Comparison of ENCODE assay signal across 8 cellular contexts in genomic region chr6:70369332-70369950, GRCh38. TPM values are rescaled to one million over a fixed set of nuclear protein-coding genes. Genes with fewer than 3 reads are reported as not detected.
DNase-seq lines count a peak whose midpoint lies in the region; ATAC-seq and TF ChIP-seq lines count a peak whose summit lies in the region.

No MANE protein-coding gene starts in this region.

- H3K4me1 ChIP-seq in left lung = no peaks in the 10 kb centered on the region

- no peaks in the 10 kb centered on the region for H3K27me3 ChIP-seq in left lung

- DNase-seq in AG09319 (ENCODE audit: extremely low read depth, low read depth) (peak; percentile 16), NCI-H226 (peak; percentile 17), cerebellum (ENCODE audit: low spot score) (peak; percentile 27), left lung (peak in 1 of 2 donors; percentile 63)
- peak; percentile 69 for DNase-seq in activated CD4-positive, CD25-positive, alpha-beta regulatory T cell treated with anti-CD3 and anti-CD28 coated beads, Interleukin-2, amount 50 U/mL, for 72 hours
- peak; percentile 16 to 43 (median 23) for DNase-seq in stimulated activated CD4-positive, alpha-beta T cell treated with anti-CD3 and anti-CD28 coated beads, TNF-alpha, amount 100 ng/mL, for 1 hour (ENCODE audit: low read depth in 3 of 3, low spot score in 1 of 3)

- no peak overlapping the region for H3K27ac ChIP-seq in left lung

- no peaks in the 10 kb centered on the region for H3K36me3 ChIP-seq in left lung

- H3K4me3 ChIP-seq in left lung = no peak overlapping the region

- ATAC-seq in GM18520 (IDR thresholded peaks at IDR 0.05; ENCODE audit: unreplicated experiment) (peak; percentile 56), HG03045 (IDR thresholded peaks at IDR 0.05; ENCODE audit: unreplicated experiment) (peak; percentile 75), left lung (peak; percentile 95)

- no peaks in the 10 kb centered on the region for H3K9me3 ChIP-seq in left lung

- peak; percentile 99 for TF ChIP-seq CTCF in AG09319 (IDR thresholded peaks at IDR 0.05; ENCODE audit: low read depth, low read length)
- TF ChIP-seq CTCF in left lung (IDR thresholded peaks at IDR 0.05) = peak; percentile 81 to 86

- intact Hi-C loops in left lung (cut with DNase I) = no loop called here

RNA-seq across cellular contexts. Expression of gene FAM135A, which starts 43.9 kb away (rescaled TPM):
- total RNA-seq in cerebellum = 83.0 TPM
- total RNA-seq in left lung = 10 to 100 TPM; 26.4 to 28.8 TPM
